ENCODE assay signal across 10 cellular contexts in genomic region chr3:30631237-30631961, GRCh38. TPM values are rescaled to one million over a fixed set of nuclear protein-coding genes. Genes with fewer than 3 reads are reported as not detected.
DNase-seq lines count a peak whose midpoint lies in the region; FAIRE-seq and TF ChIP-seq lines count a peak whose summit lies in the region.
"Had no signal": no experiment of that assay in that cellular context is flagged by ENCODE, and none has a peak within 500 bp of the region (broad histone marks: within the 10 kb centered on the region; RNA-seq: fewer than 3 reads in every experiment).

No MANE protein-coding gene starts in this region.

- H3K4me3 Mint-ChIP-seq in activated CD4-positive, alpha-beta T cell treated with anti-CD3 and anti-CD28 coated beads, Interleukin-2, amount 10 ng/mL, durations not matched to agents 24 days and 14 days: peak overlapping the region; percentile 83

- no peaks in the 10 kb centered on the region for H3K27me3 Mint-ChIP-seq in activated CD4-positive, alpha-beta T cell treated with anti-CD3 and anti-CD28 coated beads, Interleukin-2, amount 10 ng/mL, durations not matched to agents 24 days and 14 days

- no peak for TF ChIP-seq CTCF in fibroblast of lung (conservative IDR thresholded peaks at IDR 0.05 in 1 of 2, IDR thresholded peaks at IDR 0.05 in 1 of 2; ENCODE audit: low read depth in 1 of 2, low read length in 2 of 2)
- TF ChIP-seq CTCF in stomach (IDR thresholded peaks at IDR 0.05): no peak

- peak overlapping the region; percentile 99 for H3K27ac Mint-ChIP-seq in activated CD4-positive, alpha-beta T cell treated with anti-CD3 and anti-CD28 coated beads, Interleukin-2, amount 10 ng/mL, durations not matched to agents 24 days and 14 days

- H2AFZ ChIP-seq in fibroblast of lung (ENCODE audit: low read length): no peak overlapping the region

- peaks cover 51% of the 10 kb centered on the region for H3K36me3 Mint-ChIP-seq in activated CD4-positive, alpha-beta T cell treated with anti-CD3 and anti-CD28 coated beads, Interleukin-2, amount 10 ng/mL, durations not matched to agents 24 days and 14 days (ENCODE audit: low read depth)

- H3K4me1 ChIP-seq in fibroblast of lung (ENCODE audit: control insufficient read depth, extremely low read depth, insufficient read depth, low read length) (peaks cover 6% of the 10 kb centered on the region), stomach (peaks cover 61 to 100% (median 86%) of the 10 kb centered on the region in 4 donors)

- TF ChIP-seq EP300 in stomach (IDR thresholded peaks at IDR 0.05): no peak

- 59 to 75% (median 69%) methylated on average over 8 of the region's 8 CpGs for WGBS in stomach, 5 donors

- no peak for FAIRE-seq in RCC 7860 (lab: Jason Lieb, UNC)

- H3K4me3 ChIP-seq in fibroblast of lung (replicated peaks in 1 of 4; ENCODE audit: control extremely low read depth in 1 of 4, insufficient read depth in 1 of 4, low read depth in 3 of 4, low read length in 4 of 4) (no peak overlapping the region), stomach (no peak overlapping the region)
- H3K4me3 ChIP-seq: SK-N-MC had no signal

- no peak overlapping the region for H3K27ac ChIP-seq in fibroblast of lung (ENCODE audit: insufficient read depth, low read length)
- H3K27ac ChIP-seq in stomach: peak overlapping the region; percentile 46 to 76 (median 73)
- H3K27ac ChIP-seq: SK-N-MC had no signal

- H3K27me3 ChIP-seq in fibroblast of lung (ENCODE audit: control insufficient read depth, insufficient read depth, low read length): no peaks in the 10 kb centered on the region
- H3K27me3 ChIP-seq in stomach: no peaks in the 10 kb centered on the region

- peaks cover 79% of the 10 kb centered on the region for H3K79me2 ChIP-seq in fibroblast of lung (ENCODE audit: control insufficient read depth, insufficient read depth, low read length)

- H3K9me3 Mint-ChIP-seq in activated CD4-positive, alpha-beta T cell treated with anti-CD3 and anti-CD28 coated beads, Interleukin-2, amount 10 ng/mL, durations not matched to agents 24 days and 14 days: no peaks in the 10 kb centered on the region

- peak; percentile 79 for DNase-seq in activated CD8-positive, alpha-beta memory T cell treated with anti-CD3 and anti-CD28 coated beads for 24 hours
- DNase-seq in activated CD8-positive, alpha-beta memory T cell treated with anti-CD3 and anti-CD28 coated beads, Interleukin-2, amount 50 U/mL, for 48 hours: no peak
- peak; percentile 87 for DNase-seq in activated CD4-positive, alpha-beta T cell treated with anti-CD3 and anti-CD28 coated beads, Interleukin-2, amount 10 ng/mL, durations not matched to agents 24 days and 14 days
- DNase-seq in fibroblast of lung (ENCODE audit: low read depth in 2 of 2): peak; percentile 63 to 65
- DNase-seq in stomach: no peak
- no peak for DNase-seq in RCC 7860 (ENCODE audit: low spot score)
- DNase-seq in D341Med (ENCODE audit: low spot score): no peak
- no peak for DNase-seq in ureter (ENCODE audit: low spot score)

- no peak overlapping the region for H3K4me2 ChIP-seq in fibroblast of lung (ENCODE audit: extremely low read depth, insufficient read depth, low read length)

- no peaks in the 10 kb centered on the region for H4K20me1 ChIP-seq in fibroblast of lung (ENCODE audit: control insufficient read depth, extremely low read depth, insufficient read depth, low read length)

- H3K9ac ChIP-seq in fibroblast of lung (ENCODE audit: insufficient read depth, low read length): no peak overlapping the region

- intact Hi-C loops in activated CD4-positive, alpha-beta T cell treated with anti-CD3 and anti-CD28 coated beads, Interleukin-2, amount 10 ng/mL, durations not matched to agents 24 days and 14 days (cut with micrococcal nuclease): loop anchor here (1.0 to 10.0 kb wide), 5 partner anchors 9 to 1803 kb away; no protein-coding TSS in a partner anchor
- intact Hi-C loops in stomach (cut with DNase I; ENCODE audit: low total_unique reads): no loop called here

- no peak for TF ChIP-seq POLR2A in stomach (IDR thresholded peaks at IDR 0.05)

- H3K36me3 ChIP-seq in fibroblast of lung (ENCODE audit: control insufficient read depth, insufficient read depth, low read length): no peaks in the 10 kb centered on the region
- H3K36me3 ChIP-seq in stomach: peaks cover 0 to 9% (median 1%) of the 10 kb centered on the region in 4 donors

- H3K4me1 Mint-ChIP-seq in activated CD4-positive, alpha-beta T cell treated with anti-CD3 and anti-CD28 coated beads, Interleukin-2, amount 10 ng/mL, durations not matched to agents 24 days and 14 days: peaks cover 79% of the 10 kb centered on the region

- H3K9me3 ChIP-seq in fibroblast of lung (ENCODE audit: control insufficient read depth, insufficient read depth, low read depth, low read length) (no peaks in the 10 kb centered on the region), stomach (no peaks in the 10 kb centered on the region)

RNA-seq across cellular contexts. Expression of gene TGFBR2, which starts 25.0 kb away (rescaled TPM):
- total RNA-seq in activated CD4-positive, alpha-beta T cell treated with anti-CD3 and anti-CD28 coated beads, Interleukin-2, amount 10 ng/mL, durations not matched to agents 24 days and 14 days: 45.3 and 47.6 TPM in 2 replicates
- total RNA-seq in fibroblast of lung (86.5 and 93.0 TPM in 2 replicates), stomach (100 to 1,000 TPM in 2 of 5 donors, 10 to 100 TPM in 3; 59.1 to 115 (median 89.3) TPM), ureter (177 TPM)
- polyA plus RNA-seq in fibroblast of lung (126 and 196 TPM in 2 replicates), stomach (10 to 100 TPM; 13.7 to 44.1 (median 27.4) TPM)
- 70.1 and 110 TPM in 2 replicates for polyA plus RNA-seq in fibroblast of lung (2012)
- 89.3 and 192 TPM in 2 replicates for polyA minus RNA-seq in fibroblast of lung (ENCODE audit: low replicate concordance)
- polyA plus RNA-seq: neural cell had no signal

Comparison
In these comparisons a context has a peak if more than half of its experiments do, and no peak if none do; other contexts are left out.
1. DNase-seq: peak in activated CD8-positive, alpha-beta memory T cell treated with anti-CD3 and anti-CD28 coated beads for 24 hours (single experiment), activated CD4-positive, alpha-beta T cell treated with anti-CD3 and anti-CD28 coated beads, Interleukin-2, amount 10 ng/mL, durations not matched to agents 24 days and 14 days (single experiment) and fibroblast of lung (2 of 2); none in activated CD8-positive, alpha-beta memory T cell treated with anti-CD3 and anti-CD28 coated beads, Interleukin-2, amount 50 U/mL, for 48 hours (single experiment), stomach (single experiment), RCC 7860 (single experiment), D341Med (single experiment) and ureter (single experiment).